ENCODE assay signal across 8 cellular contexts in the genomic region with DNA sequence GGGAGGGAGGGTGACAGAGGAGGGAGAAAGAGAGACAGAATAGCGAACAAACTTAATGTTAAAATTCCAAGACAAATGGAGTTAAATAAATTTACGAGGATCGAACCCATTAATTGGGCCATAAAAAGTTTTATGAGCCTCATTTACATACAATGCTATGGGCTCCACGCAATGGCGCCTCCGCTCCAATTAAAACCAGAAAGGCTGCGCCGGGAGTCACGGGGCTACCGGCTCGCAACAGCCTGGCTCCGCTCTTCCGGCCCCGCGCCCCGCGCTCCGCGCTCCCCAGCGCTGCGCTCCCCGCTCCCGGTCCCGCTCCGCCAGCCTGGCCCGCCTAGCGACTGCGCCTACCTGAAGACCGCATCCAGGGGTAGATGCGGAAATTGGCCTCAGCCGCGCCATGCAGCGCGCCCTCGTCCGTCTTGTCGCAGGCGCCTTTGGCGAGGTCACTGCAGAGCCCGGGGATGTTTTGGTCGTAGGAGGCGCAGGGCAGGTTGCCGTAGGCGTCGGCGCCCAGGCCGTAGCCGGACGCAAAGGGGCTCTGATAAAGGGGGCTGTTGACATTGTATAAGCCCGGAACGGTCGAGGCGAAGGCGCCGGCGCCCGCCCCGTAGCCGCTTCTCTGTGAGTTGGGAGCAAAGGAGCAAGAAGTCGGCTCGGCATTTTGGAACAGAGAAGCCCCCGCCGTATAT. TPM values are rescaled to one million over a fixed set of nuclear protein-coding genes. Genes with fewer than 3 reads are reported as not detected.
DNase-seq lines count a peak whose midpoint lies in the region; ATAC-seq and TF ChIP-seq lines count a peak whose summit lies in the region.

No MANE protein-coding gene starts in this region.

- ATAC-seq in effector memory CD8-positive, alpha-beta T cell (replicated peaks): peak; percentile 18
- ATAC-seq in HG02884 (IDR thresholded peaks at IDR 0.05; ENCODE audit: unreplicated experiment): no peak

- no peak for TF ChIP-seq POLR2A in ovary (IDR thresholded peaks at IDR 0.05)

- intact Hi-C loops in ovary (cut with DNase I): loop anchor here in 2 of 4 donors (5.0 to 10.0 kb wide), 3 partner anchors 789 to 1261 kb away; partner anchors contain the start of genes CBX3 (in 1 of the 2) and HNRNPA2B1 (in 1 of the 2)

- no peaks in the 10 kb centered on the region for H3K36me3 ChIP-seq in MM.1S (replicated peaks; ENCODE audit: insufficient read depth, low read length)
- H3K36me3 ChIP-seq in ovary: no peaks in the 10 kb centered on the region

- H3K4me3 Mint-ChIP-seq in effector memory CD8-positive, alpha-beta T cell: peak overlapping the region; percentile 64 to 80

- no peaks in the 10 kb centered on the region for H3F3A ChIP-seq in MM.1S (ENCODE audit: insufficient read depth, low read length)

- peak overlapping the region; percentile 37; the same call in 1 of the 2 replicates for H3K4me3 ChIP-seq in MM.1S (ENCODE audit: low read length)
- peak overlapping the region; percentile 61 for H3K4me3 ChIP-seq in ovary

- H3K9me2 ChIP-seq in MM.1S (replicated peaks; ENCODE audit: insufficient read depth, low read length): no peaks in the 10 kb centered on the region

- 1 to 2% (median 2%) methylated on average over 63 of the region's 63 CpGs for WGBS in ovary, 3 donors

- H3K36me3 Mint-ChIP-seq in effector memory CD8-positive, alpha-beta T cell (ENCODE audit: insufficient read depth): peaks cover 37% of the 10 kb centered on the region

- H3K4me1 Mint-ChIP-seq in effector memory CD8-positive, alpha-beta T cell (ENCODE audit: low read depth in 2 of 2): peaks cover 41% of the 10 kb centered on the region in 2 donors

- no peaks in the 10 kb centered on the region for H3K9me3 Mint-ChIP-seq in effector memory CD8-positive, alpha-beta T cell

- H3K79me2 ChIP-seq in MM.1S (ENCODE audit: low read length): no peaks in the 10 kb centered on the region

- DNase-seq in EH (ENCODE audit: low read depth) (peak; percentile 52), MM.1S (no peak), ovary (peak in 3 of 5 donors; percentile 8 to 43 (median 42)), NCI-H1105 (lab: John Stamatoyannopoulos, UW) (no peak), NOMO-1 treated with DMSO at 0.1 percent for 48 hours (lab: John Stamatoyannopoulos, UW; ENCODE audit: unreplicated experiment) (no peak), NCI-H1417 treated with DMSO at 0.1 percent for 48 hours (lab: John Stamatoyannopoulos, UW) (no peak)
- no peak for DNase-seq in effector memory CD8-positive, alpha-beta T cell

- peaks cover 88 to 96% of the 10 kb centered on the region in 2 donors for H3K27me3 Mint-ChIP-seq in effector memory CD8-positive, alpha-beta T cell

- TF ChIP-seq EP300 in ovary (IDR thresholded peaks at IDR 0.05): no peak

- peak overlapping the region; percentile 52 for H3K4me2 ChIP-seq in MM.1S (ENCODE audit: low read depth, low read length)

- H2AFZ ChIP-seq in MM.1S (ENCODE audit: low read length): no peak overlapping the region

- H3K27ac Mint-ChIP-seq in effector memory CD8-positive, alpha-beta T cell: peak overlapping the region in 1 of 2 donors; percentile 20

- H3K9me3 ChIP-seq in MM.1S (replicated peaks; ENCODE audit: insufficient read depth, low read length) (no peaks in the 10 kb centered on the region), ovary (peaks cover 0 to 3% of the 10 kb centered on the region in 2 donors)

- peaks cover 97% of the 10 kb centered on the region for H3K27me3 ChIP-seq in MM.1S (replicated peaks; ENCODE audit: insufficient read depth, low read length)
- H3K27me3 ChIP-seq in ovary: peaks cover 3% of the 10 kb centered on the region

- TF ChIP-seq CTCF in MM.1S (IDR thresholded peaks at IDR 0.05; ENCODE audit: low read length) (no peak), ovary (IDR thresholded peaks at IDR 0.05) (no peak)

- H3K27ac ChIP-seq in MM.1S (ENCODE audit: low read length) (no peak overlapping the region), ovary (no peak overlapping the region)

- H3K4me1 ChIP-seq in MM.1S (ENCODE audit: low read length): peaks cover 11% of the 10 kb centered on the region; the same call in 1 of the 2 replicates
- peaks cover 8% of the 10 kb centered on the region for H3K4me1 ChIP-seq in ovary (ENCODE audit: insufficient read depth)

- no peaks in the 10 kb centered on the region for H4K20me1 ChIP-seq in MM.1S (ENCODE audit: insufficient read depth, low read length)

- no peak overlapping the region for H3K9ac ChIP-seq in MM.1S (ENCODE audit: low read length)

RNA-seq across cellular contexts. Expression of gene HOXA7, which starts 0.5 kb away (rescaled TPM):
- total RNA-seq in ovary: 1 to 10 TPM in 3 of 7 donors, under 1 TPM in 4; 0.23 to 4.5 (median 0.75) TPM
- polyA plus RNA-seq in ovary: 1 to 10 TPM in 1 of 2 donors, under 1 TPM in 1; 0.53 to 4.1 TPM

RNA-seq across cellular contexts. Expression of gene HOXA3, which starts 3.6 kb away (rescaled TPM):
- total RNA-seq in ovary: 10 to 100 TPM in 2 of 7 donors, 1 to 10 TPM in 3, under 1 TPM in 2; 0.36 to 50.9 (median 1.3) TPM
- 1 to 10 TPM; 2.3 to 3.4 TPM for polyA plus RNA-seq in ovary

RNA-seq across cellular contexts. Expression of gene HOXA6, which starts 8.4 kb away (rescaled TPM):
- total RNA-seq in ovary: 1 to 10 TPM in 3 of 7 donors, under 1 TPM in 4; 0.32 to 4.2 (median 0.43) TPM
- under 1 TPM in 1 of 2 donors, not detected in 1; 0.29 TPM for polyA plus RNA-seq in ovary

RNA-seq across cellular contexts. Expression of gene HOXA9, which starts 9.4 kb away (rescaled TPM):
- total RNA-seq in ovary: 1 to 10 TPM in 1 of 7 donors, under 1 TPM in 5, not detected in 1; 0.12 to 1.0 (median 0.57) TPM
- polyA plus RNA-seq in ovary: 1 to 10 TPM in 1 of 2 donors, under 1 TPM in 1; 0.22 to 2.5 TPM

RNA-seq across cellular contexts. Expression of gene HOXA5, which starts 12.5 kb away (rescaled TPM):
- total RNA-seq in ovary: 10 to 100 TPM in 2 of 7 donors, 1 to 10 TPM in 2, under 1 TPM in 3; 0.40 to 29.6 (median 1.4) TPM
- 1 to 10 TPM; 1.8 to 5.6 TPM for polyA plus RNA-seq in ovary

Comparison
In these comparisons a context has a peak if more than half of its experiments do, and no peak if none do; other contexts are left out.
1. DNase-seq: peak in EH (single experiment) and ovary (3 of 5); none in MM.1S (single experiment), effector memory CD8-positive, alpha-beta T cell (0 of 3), NCI-H1105 (single experiment), NOMO-1 treated with DMSO at 0.1 percent for 48 hours (single experiment) and NCI-H1417 treated with DMSO at 0.1 percent for 48 hours (single experiment).